Comparison of ENCODE assay signal across 10 cellular contexts in genomic region chr18:31015715-31016459, GRCh38. TPM values are rescaled to one million over a fixed set of nuclear protein-coding genes. Genes with fewer than 3 reads are reported as not detected.
"Had no signal": no experiment of that assay in that cellular context is flagged by ENCODE, and none has a peak within 500 bp of the region (broad histone marks: within the 10 kb centered on the region; RNA-seq: fewer than 3 reads in every experiment).

No MANE protein-coding gene starts in this region.

- FAIRE-seq: HTR-8/SVneo had no signal

- H3K27ac ChIP-seq: GM23248, KMS-11 had no signal

- H3K4me2 ChIP-seq: KMS-11 had no signal

- H3K4me1 ChIP-seq: HAP-1 had no signal

- DNase-seq: GM23248, GOT3, H7, HFFc6, IMR-90, KBM-7 had no signal

- H3K4me3 Mint-ChIP-seq: HFFc6 had no signal

- ATAC-seq: HCT116 had no signal

- H3K4me3 ChIP-seq: GM23248, HAP-1 had no signal

- H3K36me3 ChIP-seq: HAP-1 had no signal

- H3K27ac Mint-ChIP-seq: HFFc6 had no signal

- H2AFZ ChIP-seq: GM23248 had no signal

- H3K9me3 ChIP-seq: HAP-1 had no signal

- H3K9ac ChIP-seq: GM23248, KMS-11 had no signal

RNA-seq across cellular contexts. Expression of gene DSC3, which starts 26.7 kb away (rescaled TPM):
- total RNA-seq: GM23248, HFFc6 had no signal
- polyA plus RNA-seq: GM23248 had no signal
